ENCODE assay signal across 22 cellular contexts in the genomic region with DNA sequence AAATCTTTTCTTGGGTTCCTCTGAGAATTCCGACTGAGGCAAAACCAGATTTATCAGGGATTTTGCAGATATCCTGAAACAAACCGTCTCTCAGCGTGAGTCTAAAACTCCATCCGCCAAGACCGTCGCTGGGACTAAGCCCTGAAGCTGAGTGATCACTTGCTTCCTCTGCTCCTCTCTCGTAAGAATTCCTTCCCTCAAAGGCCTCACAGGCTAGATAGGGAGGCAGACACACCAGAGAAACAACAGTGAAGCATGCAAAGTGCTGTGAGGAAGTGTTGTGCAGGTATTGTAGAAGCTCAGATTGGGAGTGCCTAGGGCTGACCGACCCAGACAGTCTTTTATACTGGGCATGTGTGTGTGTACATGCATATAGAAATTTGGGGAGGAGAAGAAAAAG.
"Had no signal": no experiment of that assay in that cellular context is flagged by ENCODE, and none has a peak within 500 bp of the region (broad histone marks: within the 10 kb centered on the region; RNA-seq: fewer than 3 reads in every experiment).

No MANE protein-coding gene starts in this region.

- H3K9me3 Mint-ChIP-seq: endodermal cell had no signal

- H3K36me3 Mint-ChIP-seq: naive thymus-derived CD8-positive, alpha-beta T cell had no signal

- H3K27ac ChIP-seq: coronary artery, epithelial cell of prostate, esophagus squamous epithelium, gastrocnemius medialis, heart left ventricle, hepatocyte, left lung, lower lobe of right lung had no signal

- H3K4me2 ChIP-seq: hepatocyte had no signal

- H3K36me3 ChIP-seq: esophagus squamous epithelium, gastrocnemius medialis, heart left ventricle, left lung, lower lobe of right lung had no signal

- H3K9me3 ChIP-seq: esophagus squamous epithelium, gastrocnemius medialis, left lung, lower lobe of right lung had no signal

- ATAC-seq: effector memory CD8-positive, alpha-beta T cell; esophagus mucosa; gastrocnemius medialis; heart left ventricle; left cardiac atrium; left lung; left ventricle myocardium superior; lower lobe of right lung; naive thymus-derived CD8-positive, alpha-beta T cell had no signal

- H3K79me2 ChIP-seq: hepatocyte had no signal

- H3K4me1 Mint-ChIP-seq: naive thymus-derived CD8-positive, alpha-beta T cell had no signal

- H3K4me1 ChIP-seq: esophagus squamous epithelium, gastrocnemius medialis, heart left ventricle, left lung, lower lobe of right lung had no signal

- DNase-seq: effector CD8-positive, alpha-beta T cell; effector memory CD8-positive, alpha-beta T cell; endodermal cell; erythroblast; esophagus squamous epithelium; foreskin fibroblast; foreskin melanocyte; gastrocnemius medialis; heart left ventricle; hypothalamus; left cardiac atrium; left lung; left ventricle myocardium superior; lower lobe of right lung; mesenchymal stem cell; midbrain; naive thymus-derived CD8-positive, alpha-beta T cell had no signal

- H3K4me3 Mint-ChIP-seq: dendritic cell treated with granulocyte-macrophage colony-stimulating factor and Interleukin-4, amounts not matched to agents 40 ng/mL and 50 ng/mL, for 4 days; effector memory CD8-positive, alpha-beta T cell; endodermal cell; naive thymus-derived CD8-positive, alpha-beta T cell had no signal

- H3K4me3 ChIP-seq: coronary artery, esophagus squamous epithelium, gastrocnemius medialis, heart left ventricle, hepatocyte, left lung, lower lobe of right lung had no signal

- H3K27me3 ChIP-seq: esophagus squamous epithelium, gastrocnemius medialis, heart left ventricle, hepatocyte, left lung had no signal

- H2AFZ ChIP-seq: hepatocyte had no signal

- H3K27ac Mint-ChIP-seq: dendritic cell treated with granulocyte-macrophage colony-stimulating factor and Interleukin-4, amounts not matched to agents 40 ng/mL and 50 ng/mL, for 4 days; effector memory CD8-positive, alpha-beta T cell; endodermal cell; naive thymus-derived CD8-positive, alpha-beta T cell had no signal

- H3K27me3 Mint-ChIP-seq: dendritic cell treated with granulocyte-macrophage colony-stimulating factor and Interleukin-4, amounts not matched to agents 40 ng/mL and 50 ng/mL, for 4 days; effector memory CD8-positive, alpha-beta T cell had no signal
